In the genomic region with DNA sequence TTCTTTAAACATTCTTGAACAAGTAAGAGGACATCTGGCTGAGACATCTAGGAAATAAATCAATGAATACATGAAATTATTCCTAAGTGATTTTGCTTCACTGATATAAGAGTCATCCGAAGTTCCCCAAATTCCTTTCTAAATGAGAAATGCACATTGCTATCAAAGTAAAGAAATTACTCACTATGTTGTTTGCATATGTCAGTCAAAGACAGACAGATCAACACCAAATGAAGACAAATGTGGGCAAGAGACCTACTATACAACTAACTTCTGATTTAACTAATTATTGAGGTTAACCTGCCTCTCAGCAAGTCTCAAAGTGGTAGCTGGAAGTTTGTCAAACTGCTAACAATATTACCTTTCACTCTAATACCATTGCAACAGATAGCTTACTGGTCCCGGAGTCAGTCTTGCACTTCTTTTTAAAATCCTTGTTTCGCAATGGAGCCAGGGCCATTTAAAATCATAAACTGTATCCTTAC, we compare ENCODE assay signal across 12 cellular contexts. TPM values are rescaled to one million over a fixed set of nuclear protein-coding genes. Genes with fewer than 3 reads are reported as not detected.
A peak's percentile ranks its signal among the peaks of the same experiment; 100 is the strongest.
DNase-seq lines count a peak whose midpoint lies in the region; ATAC-seq and TF ChIP-seq lines count a peak whose summit lies in the region.
"Had no signal": no experiment of that assay in that cellular context is flagged by ENCODE, and none has a peak within 500 bp of the region (broad histone marks: within the 10 kb centered on the region; RNA-seq: fewer than 3 reads in every experiment).

No MANE protein-coding gene starts in this region.

- no peak overlapping the region for H3K4me3 ChIP-seq in CD8-positive, alpha-beta T cell (ENCODE audit: low read depth, low read length)
- H3K4me3 ChIP-seq in left lung: no peak overlapping the region
- H3K4me3 ChIP-seq: neural progenitor cell had no signal

- peaks cover 56% of the 10 kb centered on the region for H3K4me1 Mint-ChIP-seq in CD8-positive, alpha-beta T cell (ENCODE audit: low read depth)
- H3K4me1 Mint-ChIP-seq in T-helper 17 cell (peaks cover 25% of the 10 kb centered on the region), memory B cell (peaks cover 25% of the 10 kb centered on the region)
- H3K4me1 Mint-ChIP-seq: neural progenitor cell had no signal

- H3K9me3 Mint-ChIP-seq in CD8-positive, alpha-beta T cell: no peaks in the 10 kb centered on the region
- no peaks in the 10 kb centered on the region for H3K9me3 Mint-ChIP-seq in memory B cell
- H3K9me3 Mint-ChIP-seq: activated T-cell treated with anti-CD3 and anti-CD28 coated beads, Interleukin-2, amount 50 U/mL, for 4 hours; neural progenitor cell had no signal

- no peak for ATAC-seq in CD8-positive, alpha-beta T cell
- ATAC-seq in GM19351 (IDR thresholded peaks at IDR 0.05; ENCODE audit: unreplicated experiment): peak; percentile 37
- no peak for ATAC-seq in T-helper 17 cell
- ATAC-seq in memory B cell (ENCODE audit: low read depth): no peak
- ATAC-seq in left lung: no peak
- no peak for ATAC-seq in esophagus mucosa
- ATAC-seq in GM18502 (IDR thresholded peaks at IDR 0.05; ENCODE audit: poor library complexity, unreplicated experiment): no peak

- no peak overlapping the region for H3K27ac ChIP-seq in CD8-positive, alpha-beta T cell (ENCODE audit: low read depth, low read length)
- H3K27ac ChIP-seq in left lung: peak overlapping the region in 1 of 2 donors; percentile 0
- H3K27ac ChIP-seq: neural progenitor cell had no signal

- CTCF ChIA-PET in CD8-positive, alpha-beta T cell (lab: Charles Lee): no interaction called here

- peaks cover 18% of the 10 kb centered on the region for H3K4me1 ChIP-seq in CD8-positive, alpha-beta T cell (ENCODE audit: insufficient read depth, low read length)
- peaks cover 0 to 51% of the 10 kb centered on the region in 2 donors for H3K4me1 ChIP-seq in left lung
- H3K4me1 ChIP-seq: neural progenitor cell had no signal

- no peaks in the 10 kb centered on the region for H3K9me3 ChIP-seq in CD8-positive, alpha-beta T cell (ENCODE audit: low read length)
- H3K9me3 ChIP-seq in T-helper 17 cell (ENCODE audit: control insufficient read depth, low read length, poor library complexity, severe bottlenecking) (no peaks in the 10 kb centered on the region), left lung (no peaks in the 10 kb centered on the region)

- H3K4me3 Mint-ChIP-seq in CD8-positive, alpha-beta T cell: no peak overlapping the region
- no peak overlapping the region for H3K4me3 Mint-ChIP-seq in T-helper 17 cell
- no peak overlapping the region for H3K4me3 Mint-ChIP-seq in memory B cell
- H3K4me3 Mint-ChIP-seq: activated T-cell treated with anti-CD3 and anti-CD28 coated beads, Interleukin-2, amount 50 U/mL, for 4 hours; neural progenitor cell had no signal

- H3K27ac Mint-ChIP-seq in CD8-positive, alpha-beta T cell: peak overlapping the region; percentile 56
- H3K27ac Mint-ChIP-seq in T-helper 17 cell (peak overlapping the region; percentile 90), memory B cell (peak overlapping the region; percentile 62)
- H3K27ac Mint-ChIP-seq: neural progenitor cell had no signal

- intact Hi-C loops in CD8-positive, alpha-beta T cell (cut with DNase I, micrococcal nuclease): no loop called here
- intact Hi-C loops in left lung (cut with DNase I): no loop called here

- no peak for DNase-seq in CD8-positive, alpha-beta T cell
- DNase-seq in T-helper 17 cell: no peak
- no peak for DNase-seq in memory B cell (ENCODE audit: low spot score in 2 of 2)
- no peak for DNase-seq in left lung
- DNase-seq in DMS53 treated with DMSO at 0.1 percent for 48 hours (lab: John Stamatoyannopoulos, UW; ENCODE audit: unreplicated experiment): no peak
- DNase-seq: activated T-cell treated with anti-CD3 and anti-CD28 coated beads, Interleukin-2, amount 50 U/mL, for 4 hours; cerebellar nuclear complex; foreskin melanocyte had no signal

- no peaks in the 10 kb centered on the region for H3K27me3 Mint-ChIP-seq in CD8-positive, alpha-beta T cell (ENCODE audit: low read depth)
- H3K27me3 Mint-ChIP-seq in T-helper 17 cell (no peaks in the 10 kb centered on the region), memory B cell (no peaks in the 10 kb centered on the region)

- peaks cover 26% of the 10 kb centered on the region for H3K36me3 ChIP-seq in CD8-positive, alpha-beta T cell (ENCODE audit: insufficient read depth, low read length)
- H3K36me3 ChIP-seq in left lung: peaks cover 0 to 94% of the 10 kb centered on the region in 2 donors

- POLR2A ChIA-PET in CD8-positive, alpha-beta T cell (lab: Charles Lee): no interaction called here

- TF ChIP-seq CTCF in CD8-positive, alpha-beta T cell (IDR thresholded peaks at IDR 0.05): no peak
- no peak for TF ChIP-seq CTCF in left lung (IDR thresholded peaks at IDR 0.05)

- no peaks in the 10 kb centered on the region for H3K27me3 ChIP-seq in CD8-positive, alpha-beta T cell (ENCODE audit: insufficient read depth, low read length)
- no peaks in the 10 kb centered on the region for H3K27me3 ChIP-seq in left lung
- H3K27me3 ChIP-seq: neural progenitor cell had no signal

- H3K36me3 Mint-ChIP-seq in CD8-positive, alpha-beta T cell: peaks cover 77% of the 10 kb centered on the region
- H3K36me3 Mint-ChIP-seq in T-helper 17 cell (ENCODE audit: low read depth) (peaks cover 7% of the 10 kb centered on the region), memory B cell (peaks cover 18% of the 10 kb centered on the region)

RNA-seq across cellular contexts. Expression of a gene that starts 13.2 kb away (rescaled TPM):
- total RNA-seq in CD8-positive, alpha-beta T cell: 10 to 100 TPM; 48.9 to 55.7 TPM
- total RNA-seq in T-helper 17 cell (10 to 100 TPM; 55.6 to 60.2 TPM), left lung (10 to 100 TPM; 25.0 to 37.2 TPM), esophagus mucosa (33.3 TPM)

RNA-seq across cellular contexts. Expression of a gene that starts 58.7 kb away (rescaled TPM):
- 100 to 1,000 TPM; 116 to 119 TPM for total RNA-seq in CD8-positive, alpha-beta T cell
- total RNA-seq in T-helper 17 cell (10 to 100 TPM; 66.9 to 87.2 TPM), left lung (10 to 100 TPM; 24.1 to 25.2 TPM), esophagus mucosa (15.4 TPM)
